34 cellular contexts compared by ENCODE assay signal in genomic region chr20:60525397-60525796, GRCh38.
"Had no signal": no experiment of that assay in that cellular context is flagged by ENCODE, and none has a peak within 500 bp of the region (broad histone marks: within the 10 kb centered on the region; RNA-seq: fewer than 3 reads in every experiment).

No MANE protein-coding gene starts in this region.

- H3K27ac ChIP-seq: adrenal gland, ascending aorta, body of pancreas, brain microvascular endothelial cell, breast epithelium, cardiac muscle cell had no signal

- DNase-seq: activated effector memory CD4-positive, alpha-beta T cell treated with anti-CD3 and anti-CD28 coated beads, Interleukin-2, amount 50 U/mL, for 16 hours; activated effector memory CD4-positive, alpha-beta T cell treated with Interleukin-2 at 50 U/mL for 16 hours; activated gamma-delta T cell; activated gamma-delta T cell treated with Interleukin-2 at 50 U/mL for 16 hours; activated naive CD4-positive, alpha-beta T cell; activated naive CD4-positive, alpha-beta T cell treated with anti-CD3 and anti-CD28 coated beads for 36 hours; activated naive CD4-positive, alpha-beta T cell treated with anti-CD3 and anti-CD28 coated beads, Interleukin-2, amount 10 ng/mL, durations not matched to agents 7 days and 5 days; activated naive CD4-positive, alpha-beta T cell treated with anti-CD3 and anti-CD28 coated beads, Interleukin-2, amount 50 U/mL, for 16 hours; activated naive CD4-positive, alpha-beta T cell treated with Interleukin-2 at 50 U/mL for 16 hours; activated naive CD8-positive, alpha-beta T cell treated with anti-CD3 and anti-CD28 coated beads for 36 hours; activated naive CD8-positive, alpha-beta T cell treated with anti-CD3 and anti-CD28 coated beads, Interleukin-2, amount 10 ng/mL, durations not matched to agents 7 days and 5 days; activated naive CD8-positive, alpha-beta T cell treated with anti-CD3 and anti-CD28 coated beads, Interleukin-2, amount 50 U/mL, for 24 hours; activated T-cell treated with anti-CD3 and anti-CD28 coated beads, Interleukin-2, amount 50 U/mL, for 1 hour; activated T-cell treated with anti-CD3 and anti-CD28 coated beads, Interleukin-2, amount 50 U/mL, for 24 hours; activated T-cell treated with anti-CD3 and anti-CD28 coated beads, Interleukin-2, amount 50 U/mL, for 4 hours; activated T-cell treated with anti-CD3 and anti-CD28 coated beads, Interleukin-2, amount 50 U/mL, for 48 hours; activated T-cell treated with anti-CD3 and anti-CD28 coated beads, Interleukin-2, amount 50 U/mL, for 72 hours; adrenal gland; amniotic stem cell; amygdala; anterior cingulate cortex; aorta; body of pancreas; brain microvascular endothelial cell; caudate nucleus; central memory CD4-positive, alpha-beta T cell; cerebellar nuclear complex had no signal

- FAIRE-seq: astrocyte, bronchial epithelial cell had no signal

- H3K27me3 ChIP-seq: adrenal gland, ascending aorta, body of pancreas, brain microvascular endothelial cell, breast epithelium, cardiac muscle cell had no signal

- H3K4me3 ChIP-seq: adrenal gland, ascending aorta, body of pancreas, breast epithelium, cardiac muscle cell had no signal

- H3K9me3 ChIP-seq: adrenal gland, ascending aorta, body of pancreas, breast epithelium had no signal

- H3K4me1 ChIP-seq: adrenal gland, ascending aorta, body of pancreas, breast epithelium had no signal

- ATAC-seq: activated naive CD4-positive, alpha-beta T cell treated with anti-CD3 and anti-CD28 coated beads, Interleukin-2, amount 50 U/mL, for 72 hours; activated naive CD8-positive, alpha-beta T cell treated with anti-CD3 and anti-CD28 coated beads, Interleukin-2, amount 50 U/mL, for 24 hours; activated T-cell treated with anti-CD3 and anti-CD28 coated beads, Interleukin-2, amount 50 U/mL, for 4 hours; activated T-cell treated with anti-CD3 and anti-CD28 coated beads, Interleukin-2, amount 50 U/mL, for 72 hours; activated T-helper 17 cell treated with anti-CD3 and anti-CD28 coated beads, Interleukin-2, amount 50 U/mL, for 72 hours; body of pancreas had no signal

- H3K36me3 ChIP-seq: adrenal gland, ascending aorta, brain microvascular endothelial cell, breast epithelium, cardiac muscle cell had no signal
